Comparison of ENCODE assay signal across 10 cellular contexts in the genomic region with DNA sequence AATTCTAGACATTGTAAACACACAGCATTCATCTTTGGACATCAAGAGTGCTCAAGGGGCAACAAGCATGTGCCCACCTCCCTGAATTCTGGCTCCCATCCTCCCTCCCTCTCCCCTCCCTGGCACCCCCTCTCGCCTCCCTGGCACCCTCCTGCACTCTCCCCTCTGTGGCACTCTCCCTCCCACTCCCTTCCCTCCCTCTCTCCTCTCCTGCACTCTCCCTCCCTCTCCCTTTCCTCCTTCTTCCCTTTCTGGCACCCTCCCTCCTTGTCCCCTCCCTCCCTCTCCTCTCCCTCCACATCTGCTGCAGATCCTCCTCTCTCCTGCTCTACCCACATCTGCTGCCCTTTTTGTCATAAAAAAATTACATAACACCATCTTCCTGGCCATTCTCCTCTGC.
"Had no signal": no experiment of that assay in that cellular context is flagged by ENCODE, and none has a peak within 500 bp of the region (broad histone marks: within the 10 kb centered on the region; RNA-seq: fewer than 3 reads in every experiment).

No MANE protein-coding gene starts in this region.

- H3K4me3 ChIP-seq: body of pancreas, lower lobe of right lung, upper lobe of left lung had no signal

- H3K36me3 ChIP-seq: lower lobe of right lung, upper lobe of left lung had no signal

- H3K27ac ChIP-seq: body of pancreas, lower lobe of right lung, upper lobe of left lung had no signal

- H3K27me3 ChIP-seq: body of pancreas, upper lobe of left lung had no signal

- ATAC-seq: activated CD4-positive, CD25-positive, alpha-beta regulatory T cell treated with anti-CD3 and anti-CD28 coated beads, Interleukin-2, amount 50 U/mL, for 24 hours; body of pancreas; lower lobe of right lung; naive thymus-derived CD4-positive, alpha-beta T cell; right cardiac atrium; stimulated activated effector memory CD8-positive, alpha-beta T cell treated with anti-CD3 and anti-CD28 coated beads, Interleukin-12 subunit alpha, Interleukin-12 subunit beta, amount 100 ng/mL, for 72 hours had no signal

- DNase-seq: activated effector memory CD4-positive, alpha-beta T cell treated with Interleukin-2 at 50 U/mL for 16 hours; activated T-cell treated with anti-CD3 and anti-CD28 coated beads, Interleukin-2, amount 50 U/mL, for 1 hour; body of pancreas; hypothalamus; lower lobe of right lung; naive thymus-derived CD4-positive, alpha-beta T cell; right cardiac atrium; upper lobe of left lung had no signal

- H3K4me1 ChIP-seq: body of pancreas, lower lobe of right lung, upper lobe of left lung had no signal
